Comparison of ENCODE assay signal across 9 cellular contexts in the genomic region with DNA sequence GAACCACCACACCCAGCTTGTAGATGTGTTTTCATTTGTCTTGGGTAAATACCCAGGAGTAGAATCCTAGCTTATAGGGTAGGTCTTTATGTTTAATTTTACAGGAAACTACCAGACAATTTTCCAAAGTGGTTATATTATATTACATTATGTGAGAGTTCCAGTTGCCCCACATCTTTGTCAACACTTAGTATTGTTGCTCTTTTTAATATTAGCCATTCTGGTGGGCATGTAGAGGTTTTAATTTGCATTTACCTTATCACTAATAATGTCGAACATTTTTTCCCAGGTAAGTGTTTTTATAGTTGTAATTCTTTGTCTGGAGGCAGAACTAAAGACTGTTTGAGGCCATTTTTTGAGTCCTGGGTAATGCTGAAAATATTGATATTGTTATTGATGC. TPM values are rescaled to one million over a fixed set of nuclear protein-coding genes. Genes with fewer than 3 reads are reported as not detected.
"Had no signal": no experiment of that assay in that cellular context is flagged by ENCODE, and none has a peak within 500 bp of the region (broad histone marks: within the 10 kb centered on the region; RNA-seq: fewer than 3 reads in every experiment).

No MANE protein-coding gene starts in this region.

- FAIRE-seq: G401.6, GM12878, GM12891, GM12892, GM18507, GM19239 had no signal

- DNase-seq: GDM1, GF-D8 had no signal

- ATAC-seq: GM12878 had no signal

- H3K4me3 ChIP-seq: GM12878 had no signal

RNA-seq across cellular contexts. Expression of a gene that starts 3.5 kb away (rescaled TPM):
- total RNA-seq: G401, GM12878 had no signal
- polyA plus RNA-seq: GM12878 had no signal
